34 cellular contexts compared by ENCODE assay signal in the genomic region with DNA sequence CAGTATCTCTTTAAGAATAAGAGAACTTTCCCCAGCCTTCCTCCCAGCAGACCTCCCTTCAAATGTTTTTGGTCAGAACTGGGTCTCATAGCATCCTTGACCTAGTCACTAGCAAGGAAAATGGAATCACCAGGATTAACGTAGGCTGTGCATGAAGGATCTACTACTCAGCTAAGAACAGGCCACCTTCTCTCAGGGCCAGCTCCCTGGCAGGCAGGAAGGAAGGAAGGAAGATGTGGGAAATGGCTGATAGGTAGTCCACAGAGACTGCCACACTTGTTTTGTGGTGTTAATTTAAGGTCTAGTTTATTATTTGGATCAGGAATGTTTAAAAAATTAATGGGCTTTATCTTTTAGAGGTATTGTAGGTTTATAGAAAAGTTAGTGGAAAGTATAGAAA.
DNase-seq lines count a peak whose midpoint lies in the region; ATAC-seq, FAIRE-seq and TF ChIP-seq lines count a peak whose summit lies in the region.
"Had no signal": no experiment of that assay in that cellular context is flagged by ENCODE, and none has a peak within 500 bp of the region (broad histone marks: within the 10 kb centered on the region; RNA-seq: fewer than 3 reads in every experiment).

No MANE protein-coding gene starts in this region.

- TF ChIP-seq POLR2A in H1 (IDR thresholded peaks at IDR 0.05; ENCODE audit: control extremely low read depth in 1 of 2, low read depth in 2 of 2, low read length in 2 of 2): no peak
- TF ChIP-seq POLR2A in esophagus muscularis mucosa (IDR thresholded peaks at IDR 0.05; ENCODE audit: low read depth): no peak
- TF ChIP-seq POLR2A in spleen (IDR thresholded peaks at IDR 0.05): no peak

- no peak overlapping the region for H3K14ac ChIP-seq in H1 (ENCODE audit: insufficient read length)

- no peak for TF ChIP-seq RAD21 in H1 (IDR thresholded peaks at IDR 0.05 in 1 of 2, conservative IDR thresholded peaks at IDR 0.05 in 1 of 2; ENCODE audit: low read depth in 2 of 2, low read length in 2 of 2)

- POLR2A ChIA-PET in H1 (lab: Charles Lee; ENCODE audit: partially characterized antibody): interaction anchor here (1.7 kb wide), 1 partner anchor 10 kb away, joined by 6 read pairs; no protein-coding TSS in a partner anchor

- H3K23ac ChIP-seq in H1 (ENCODE audit: insufficient read length): no peak overlapping the region

- no peak overlapping the region for H3K9ac ChIP-seq in BLaER1
- H3K9ac ChIP-seq in H1 (replicated peaks in 1 of 4; ENCODE audit: extremely low read depth in 1 of 4, low read depth in 3 of 4, low read length in 3 of 4): no peak overlapping the region
- H3K9ac ChIP-seq: BLaER1 treated with 17β-estradiol and CSF1 and Interleukin-3, amounts not matched to agents 10 nM and 100 nM had no signal

- no peak overlapping the region for H2BK20ac ChIP-seq in H1 (ENCODE audit: low read length)

- no peak for FAIRE-seq in H1 (lab: Jason Lieb, UNC)
- FAIRE-seq: A204.1, D721Med had no signal

- no peak overlapping the region for H3K27ac ChIP-seq in BLaER1
- no peak overlapping the region for H3K27ac ChIP-seq in H1 (ENCODE audit: low read depth, low read length)
- H3K27ac ChIP-seq in esophagus muscularis mucosa (replicated peaks in 1 of 4): no peak overlapping the region
- peak overlapping the region; percentile 38 to 80 (median 59) for H3K27ac ChIP-seq in spleen
- H3K27ac ChIP-seq: 22Rv1; A549; BLaER1 treated with 17β-estradiol and CSF1 and Interleukin-3, amounts not matched to agents 10 nM and 100 nM; C4-2B had no signal

- TF ChIP-seq EP300 in H1 (IDR thresholded peaks at IDR 0.05; ENCODE audit: borderline replicate concordance in 1 of 2, low read depth in 2 of 2, low read length in 2 of 2) (no peak), esophagus muscularis mucosa (IDR thresholded peaks at IDR 0.05) (no peak)

- WGBS in H1 (ENCODE audit: extremely low coverage in 1 of 2, insufficient coverage in 1 of 2, insufficient read length in 1 of 2, insufficient replicate concordance in 2 of 2, low coverage in 1 of 2, low lambda C conversion rate in 2 of 2, missing lambda C conversion rate in 1 of 2), 2 experiments: 100% methylated on average over 1 of the region's 1 CpG; no CpG with 5 or more reads in 1 of the 2 experiments
- 93% methylated on average over 1 of the region's 1 CpG for WGBS in esophagus muscularis mucosa
- 59 to 93% (median 74%) methylated on average over 1 of the region's 1 CpG for WGBS in spleen, 5 donors

- no peaks in the 10 kb centered on the region for H3K79me1 ChIP-seq in H1 (ENCODE audit: low read depth, low read length)

- H3K4me3 ChIP-seq in BLaER1: no peak overlapping the region
- no peak overlapping the region for H3K4me3 ChIP-seq in H1 (ENCODE audit: extremely low read depth in 1 of 4, insufficient read depth in 2 of 4, low read depth in 3 of 4, low read length in 4 of 4)
- H3K4me3 ChIP-seq in esophagus muscularis mucosa: no peak overlapping the region
- no peak overlapping the region for H3K4me3 ChIP-seq in spleen
- H3K4me3 ChIP-seq: A549; BLaER1 treated with 17β-estradiol and CSF1 and Interleukin-3, amounts not matched to agents 10 nM and 100 nM had no signal

- H2BK12ac ChIP-seq in H1 (ENCODE audit: low read depth, low read length): no peak overlapping the region

- DNase-seq in H1 (ENCODE audit: low read depth in 1 of 2, low spot score in 2 of 2): no peak
- peak; percentile 55 for DNase-seq in esophagus muscularis mucosa (ENCODE audit: extremely low spot score)
- DNase-seq in spleen: no peak
- DNase-seq in NOMO-1 treated with DMSO at 0.1 percent for 48 hours (lab: John Stamatoyannopoulos, UW; ENCODE audit: unreplicated experiment): no peak
- no peak for DNase-seq in NCI-H345 (lab: John Stamatoyannopoulos, UW)
- DNase-seq in middle frontal gyrus (ENCODE audit: extremely low spot score, low spot score): no peak
- DNase-seq: 8988T; ACHN; AML-193; BE2C; C1 segment of cervical spinal cord; Caco-2; Calu3; CD4-positive, alpha-beta memory T cell; CD4-positive, alpha-beta T cell; CD4-positive, CD25-positive, alpha-beta regulatory T cell; CD8-positive, alpha-beta memory T cell; CD8-positive, alpha-beta T cell; COR-L47; DMS 273 treated with DMSO at 0.1 percent for 48 hours; DMS153; DMS53; DMS79; DMS79 treated with DMSO at 0.1 percent for 48 hours; DND-41; EL had no signal

- H3K4ac ChIP-seq in H1 (replicated peaks; ENCODE audit: insufficient read length, low read depth, low read length): no peak overlapping the region

- no peak for ATAC-seq in HG02610 (IDR thresholded peaks at IDR 0.05; ENCODE audit: unreplicated experiment)
- ATAC-seq: A549; CD8-positive, alpha-beta T cell had no signal

- TF ChIP-seq CTCF in H1 (IDR thresholded peaks at IDR 0.05; ENCODE audit: control extremely low read depth in 1 of 3, insufficient read depth in 1 of 3, low read depth in 1 of 3, low read length in 3 of 3): no peak
- no peak for TF ChIP-seq CTCF in esophagus muscularis mucosa (IDR thresholded peaks at IDR 0.05)
- no peak for TF ChIP-seq CTCF in spleen (IDR thresholded peaks at IDR 0.05 in 8 of 11, conservative IDR thresholded peaks at IDR 0.05 in 3 of 11)

- H2BK120ac ChIP-seq in H1 (replicated peaks; ENCODE audit: low read depth, low read length): no peak overlapping the region

- H3K56ac ChIP-seq in H1 (replicated peaks; ENCODE audit: insufficient read length, low read depth, low read length): no peak overlapping the region

- H4K5ac ChIP-seq in H1 (ENCODE audit: insufficient read length, low read depth, low read length): no peak overlapping the region

- CTCF ChIA-PET in H1 (lab: Charles Lee; ENCODE audit: partially characterized antibody): no interaction called here

- no peaks in the 10 kb centered on the region for H4K20me1 ChIP-seq in BLaER1
- H4K20me1 ChIP-seq in H1 (replicated peaks in 1 of 2; ENCODE audit: control insufficient read depth in 1 of 2, insufficient read depth in 2 of 2, low read length in 2 of 2): no peaks in the 10 kb centered on the region

- no peak overlapping the region for H4K8ac ChIP-seq in H1 (ENCODE audit: extremely low read depth, insufficient read depth, low read length)

- intact Hi-C loops in esophagus muscularis mucosa (cut with DNase I): no loop called here
- intact Hi-C loops in spleen (cut with DNase I; ENCODE audit: low total_unique reads): no loop called here

- H3K36me3 ChIP-seq in BLaER1 (no peaks in the 10 kb centered on the region), H1 (ENCODE audit: control insufficient read depth in 2 of 4, insufficient read depth in 4 of 4, low read length in 3 of 4) (no peaks in the 10 kb centered on the region), esophagus muscularis mucosa (no peaks in the 10 kb centered on the region), spleen (no peaks in the 10 kb centered on the region)
- H3K36me3 ChIP-seq: BE2C had no signal

- H3K4me2 ChIP-seq in BLaER1 (peak overlapping the region; percentile 24; the same call in 1 of the 2 replicates), H1 (ENCODE audit: insufficient read depth in 1 of 2, low read depth in 2 of 2, low read length in 2 of 2) (no peak overlapping the region)
- H3K4me2 ChIP-seq: A549 had no signal

- H3K79me2 ChIP-seq in H1 (ENCODE audit: control insufficient read depth in 1 of 2, insufficient read depth in 2 of 2, low read length in 2 of 2): no peaks in the 10 kb centered on the region

- H4K91ac ChIP-seq in H1 (replicated peaks; ENCODE audit: insufficient read length, low read length): no peak overlapping the region

- no peak overlapping the region for H2AFZ ChIP-seq in H1 (ENCODE audit: low read length)

- H3K9me3 ChIP-seq in BLaER1: peaks cover 8% of the 10 kb centered on the region; the same call in 1 of the 2 replicates
- H3K9me3 ChIP-seq in H1 (ENCODE audit: insufficient read depth in 2 of 2, low read depth in 1 of 2, low read length in 1 of 2): no peaks in the 10 kb centered on the region
- H3K9me3 ChIP-seq in esophagus muscularis mucosa: no peaks in the 10 kb centered on the region
- H3K9me3 ChIP-seq in spleen: peaks cover 0 to 5% (median 0%) of the 10 kb centered on the region in 8 donors
- H3K9me3 ChIP-seq: A549, BE2C, Caco-2 had no signal

- no peaks in the 10 kb centered on the region for H3K27me3 ChIP-seq in BLaER1
- no peaks in the 10 kb centered on the region for H3K27me3 ChIP-seq in H1 (replicated peaks in 1 of 4; ENCODE audit: control insufficient read depth in 3 of 4, extremely low read depth in 1 of 4, insufficient read depth in 3 of 4, low read length in 3 of 4)
- no peaks in the 10 kb centered on the region for H3K27me3 ChIP-seq in esophagus muscularis mucosa
- no peaks in the 10 kb centered on the region for H3K27me3 ChIP-seq in spleen (replicated peaks in 1 of 7)
- H3K27me3 ChIP-seq: BE2C; BLaER1 treated with 17β-estradiol and CSF1 and Interleukin-3, amounts not matched to agents 10 nM and 100 nM had no signal

- 0 out of 2 replicates have a peak overlapping the region, but pooled peaks have one; percentile 3 for H2BK15ac ChIP-seq in H1 (ENCODE audit: low read length)

- H2BK5ac ChIP-seq in H1 (ENCODE audit: low read depth, low read length): no peak overlapping the region

- no peaks in the 10 kb centered on the region for H3K23me2 ChIP-seq in H1 (ENCODE audit: low read depth, low read length)

- peaks cover 8% of the 10 kb centered on the region for H3K4me1 ChIP-seq in BLaER1
- peaks cover 4 to 12% (median 10%) of the 10 kb centered on the region in 4 experiments; a peak in 6 of 7 replicates for H3K4me1 ChIP-seq in H1 (replicated peaks in 1 of 4; ENCODE audit: control insufficient read depth in 3 of 4, insufficient read depth in 4 of 4, low read length in 3 of 4)
- no peaks in the 10 kb centered on the region for H3K4me1 ChIP-seq in esophagus muscularis mucosa
- peaks cover 0 to 7% (median 0%) of the 10 kb centered on the region in 6 donors for H3K4me1 ChIP-seq in spleen
- H3K4me1 ChIP-seq: A549, BE2C, Caco-2 had no signal

- H3K18ac ChIP-seq in H1 (ENCODE audit: extremely low read depth, low read length): no peak overlapping the region

- peak overlapping the region; percentile 16; the same call in 1 of the 2 replicates for H2AK5ac ChIP-seq in H1 (ENCODE audit: low read depth, low read length)

TF ChIP-seq in H1, 55 proteins besides CTCF, POLR2A, EP300 and RAD21 (continues in another document):
- no peak for TF ChIP-seq TEAD4 (IDR thresholded peaks at IDR 0.05; ENCODE audit: low read depth, low read length)
- no peak for TF ChIP-seq BACH1 (IDR thresholded peaks at IDR 0.05; ENCODE audit: low read length)
- TF ChIP-seq TBP (IDR thresholded peaks at IDR 0.05; ENCODE audit: low read depth, low read length): no peak
- no peak for TF ChIP-seq CREB1 (IDR thresholded peaks at IDR 0.05)
- no peak for TF ChIP-seq EGR1 (IDR thresholded peaks at IDR 0.05; ENCODE audit: borderline replicate concordance, low read depth, low read length)
- TF ChIP-seq POLR2AphosphoS5 (IDR thresholded peaks at IDR 0.05; ENCODE audit: low read depth, low read length): no peak

Comparison
In these comparisons a context has a peak if more than half of its experiments do, and no peak if none do; other contexts are left out.
1. H3K27ac ChIP-seq: peak in spleen (8 of 8); none in BLaER1 (single experiment), H1 (single experiment) and esophagus muscularis mucosa (0 of 4).